In the genomic region with DNA sequence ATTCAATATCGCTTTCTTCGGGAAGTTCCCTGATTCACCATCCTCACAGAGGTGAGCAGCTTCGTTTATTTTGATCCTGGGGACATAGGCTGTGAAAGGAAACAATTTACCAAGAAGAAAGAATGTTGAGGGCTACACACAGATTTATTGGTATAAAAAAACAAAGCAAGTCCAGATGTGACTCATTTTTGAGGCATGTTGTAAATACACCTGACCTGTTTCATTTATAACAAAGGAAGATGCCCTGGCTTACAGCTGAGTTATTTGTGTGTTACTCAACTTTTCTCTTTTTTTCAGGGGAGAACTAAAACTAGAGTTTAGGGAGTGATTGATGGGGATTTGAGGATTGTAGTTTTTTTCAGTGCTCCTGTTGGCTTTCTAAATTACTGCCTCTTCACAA, we compare ENCODE assay signal across 14 cellular contexts.
DNase-seq lines count a peak whose midpoint lies in the region; TF ChIP-seq lines count a peak whose summit lies in the region.
"Had no signal": no experiment of that assay in that cellular context is flagged by ENCODE, and none has a peak within 500 bp of the region (broad histone marks: within the 10 kb centered on the region; RNA-seq: fewer than 3 reads in every experiment).

No MANE protein-coding gene starts in this region.

- no peaks in the 10 kb centered on the region for H3K36me3 Mint-ChIP-seq in activated CD4-positive, alpha-beta T cell treated with anti-CD3 and anti-CD28 coated beads, Interleukin-2, amount 10 ng/mL, durations not matched to agents 7 days and 5 days (ENCODE audit: low read depth)

- no peak overlapping the region for H3K4me3 Mint-ChIP-seq in activated CD4-positive, alpha-beta T cell treated with anti-CD3 and anti-CD28 coated beads, Interleukin-2, amount 10 ng/mL, durations not matched to agents 7 days and 5 days

- no peaks in the 10 kb centered on the region for H3K79me1 ChIP-seq in mesenchymal stem cell (replicated peaks; ENCODE audit: low read length, poor library complexity, severe bottlenecking)

- POLR2A ChIA-PET in activated CD4-positive, alpha-beta T cell treated with anti-CD3 and anti-CD28 coated beads, Interleukin-2, amount 10 ng/mL, durations not matched to agents 7 days and 5 days (lab: Charles Lee): no interaction called here

- no peak overlapping the region for H3K27ac Mint-ChIP-seq in activated CD4-positive, alpha-beta T cell treated with anti-CD3 and anti-CD28 coated beads, Interleukin-2, amount 10 ng/mL, durations not matched to agents 7 days and 5 days

- H3K18ac ChIP-seq in mesenchymal stem cell (ENCODE audit: low read depth in 1 of 2, low read length in 2 of 2): no peak overlapping the region

- dilution Hi-C loops in mammary epithelial cell (cut with HindIII; ENCODE audit: low sequenced_read_pairs): no loop called here

- no peak overlapping the region for H3K23ac ChIP-seq in mesenchymal stem cell (ENCODE audit: low read length in 2 of 2)

- no peaks in the 10 kb centered on the region for H3K4me1 Mint-ChIP-seq in activated CD4-positive, alpha-beta T cell treated with anti-CD3 and anti-CD28 coated beads, Interleukin-2, amount 10 ng/mL, durations not matched to agents 7 days and 5 days

- H2BK12ac ChIP-seq in mesenchymal stem cell (ENCODE audit: low read length in 2 of 2): no peak overlapping the region

- whole genome bisulfite sequencing in mammary epithelial cell (ENCODE audit: low coverage, missing lambda C conversion rate): 5% methylated on average over 3 of the region's 3 CpGs
- WGBS in mesenchymal stem cell: 67% methylated on average over 3 of the region's 3 CpGs

- no peaks in the 10 kb centered on the region for H3K79me2 ChIP-seq in mammary epithelial cell (ENCODE audit: insufficient read depth, low read length)

- H3K36me3 ChIP-seq in mammary epithelial cell (ENCODE audit: insufficient read depth, low read length) (no peaks in the 10 kb centered on the region), mesenchymal stem cell (ENCODE audit: control insufficient read depth in 1 of 2, insufficient read depth in 2 of 2, low read depth in 1 of 2, low read length in 2 of 2) (no peaks in the 10 kb centered on the region), vagina (no peaks in the 10 kb centered on the region)

- H2BK5ac ChIP-seq in mesenchymal stem cell (ENCODE audit: low read depth, low read length, poor library complexity, severe bottlenecking): no peak overlapping the region

- BruUV-seq in mammary epithelial cell (replicated peaks; lab: Mats Ljungman, UMichigan): no TSS peak

- in situ Hi-C loops in mammary epithelial cell (cut with MboI; ENCODE audit: low sequenced_read_pairs in 2 of 2): no loop called here

- no peaks in the 10 kb centered on the region for H3K9me3 ChIP-seq in mammary epithelial cell (replicated peaks; ENCODE audit: insufficient read depth, low read length)
- no peaks in the 10 kb centered on the region for H3K9me3 ChIP-seq in mesenchymal stem cell (ENCODE audit: control insufficient read depth, low read length)
- H3K9me3 ChIP-seq in vagina: no peaks in the 10 kb centered on the region
- H3K9me3 ChIP-seq: A549 had no signal

- H3K4me1 ChIP-seq in mammary epithelial cell (ENCODE audit: insufficient read depth, low read length) (peaks cover 28% of the 10 kb centered on the region), mesenchymal stem cell (ENCODE audit: control insufficient read depth, insufficient read depth, low read depth, low read length) (no peaks in the 10 kb centered on the region), vagina (no peaks in the 10 kb centered on the region)
- H3K4me1 ChIP-seq: A549 had no signal

- TF ChIP-seq CTCF in mammary epithelial cell (conservative IDR thresholded peaks at IDR 0.05 in 1 of 2, IDR thresholded peaks at IDR 0.05 in 1 of 2; ENCODE audit: extremely low read depth in 1 of 2, insufficient read depth in 1 of 2, low read depth in 1 of 2, low read length in 2 of 2) (no peak), vagina (IDR thresholded peaks at IDR 0.05) (no peak)

- H3K4me3 ChIP-seq in mammary epithelial cell (replicated peaks in 1 of 3; ENCODE audit: insufficient read depth in 1 of 3, low read depth in 2 of 3, low read length in 3 of 3) (no peak overlapping the region), mesenchymal stem cell (ENCODE audit: insufficient read depth in 1 of 2, low read depth in 1 of 2, low read length in 2 of 2) (no peak overlapping the region), vagina (no peak overlapping the region)
- H3K4me3 ChIP-seq: A549 had no signal

- no peak overlapping the region for H3K4ac ChIP-seq in mesenchymal stem cell (ENCODE audit: low read depth in 1 of 2, low read length in 2 of 2)

- CTCF ChIA-PET in mammary epithelial cell (lab: Charles Lee; ENCODE audit: low non-redundant PET): no interaction called here
- CTCF ChIA-PET in activated CD4-positive, alpha-beta T cell treated with anti-CD3 and anti-CD28 coated beads, Interleukin-2, amount 10 ng/mL, durations not matched to agents 7 days and 5 days (lab: Charles Lee): no interaction called here

- H3K9ac ChIP-seq in mammary epithelial cell (ENCODE audit: insufficient read depth, low read length) (no peak overlapping the region), mesenchymal stem cell (ENCODE audit: low read length) (no peak overlapping the region)

- H3K27me3 Mint-ChIP-seq in activated CD4-positive, alpha-beta T cell treated with anti-CD3 and anti-CD28 coated beads, Interleukin-2, amount 10 ng/mL, durations not matched to agents 7 days and 5 days: no peaks in the 10 kb centered on the region

- H3K27ac ChIP-seq in mammary epithelial cell (ENCODE audit: insufficient read depth, low read depth, low read length) (no peak overlapping the region), mesenchymal stem cell (ENCODE audit: low read length, poor library complexity, severe bottlenecking) (no peak overlapping the region), vagina (no peak overlapping the region)
- H3K27ac ChIP-seq: A549, C4-2B had no signal

- no peak overlapping the region for H2AFZ ChIP-seq in mammary epithelial cell (ENCODE audit: low read depth, low read length)
- no peak overlapping the region for H2AFZ ChIP-seq in mesenchymal stem cell (ENCODE audit: low read depth, low read length)

- intact Hi-C loops in mammary epithelial cell (cut with micrococcal nuclease) (loop anchor here (2.0 kb wide), 1 partner anchor 23 kb away; no protein-coding TSS in a partner anchor), vagina (cut with DNase I) (no loop called here)

- peaks cover 2% of the 10 kb centered on the region for H3K9me3 Mint-ChIP-seq in activated CD4-positive, alpha-beta T cell treated with anti-CD3 and anti-CD28 coated beads, Interleukin-2, amount 10 ng/mL, durations not matched to agents 7 days and 5 days

- no peak overlapping the region for H2BK120ac ChIP-seq in mesenchymal stem cell (ENCODE audit: low read depth, low read length)

- no peak overlapping the region for H4K8ac ChIP-seq in mesenchymal stem cell (ENCODE audit: low read length)

- H3K4me2 ChIP-seq in mammary epithelial cell (ENCODE audit: insufficient read depth, low read depth, low read length) (peak overlapping the region; percentile 53), mesenchymal stem cell (ENCODE audit: low read length, poor library complexity, severe bottlenecking) (no peak overlapping the region)
- H3K4me2 ChIP-seq: A549 had no signal

- H3K27me3 ChIP-seq in mammary epithelial cell (ENCODE audit: insufficient read depth, low read length) (no peaks in the 10 kb centered on the region), mesenchymal stem cell (ENCODE audit: control insufficient read depth in 1 of 2, insufficient read depth in 1 of 2, low read length in 2 of 2) (no peaks in the 10 kb centered on the region), vagina (no peaks in the 10 kb centered on the region)

- H2AK5ac ChIP-seq in mesenchymal stem cell (ENCODE audit: low read length, severe bottlenecking): no peak overlapping the region

- DNase-seq in A172 (ENCODE audit: low spot score): peak; percentile 30
- DNase-seq in LoVo (ENCODE audit: low spot score): peak; percentile 68
- peak; percentile 70 for DNase-seq in mammary epithelial cell
- DNase-seq in kidney tubule cell (ENCODE audit: low spot score): peak; percentile 76
- no peak for DNase-seq in mesenchymal stem cell
- no peak for DNase-seq in activated CD4-positive, alpha-beta T cell treated with anti-CD3 and anti-CD28 coated beads, Interleukin-2, amount 10 ng/mL, durations not matched to agents 7 days and 5 days
- DNase-seq in vagina (ENCODE audit: extremely low spot score in 2 of 2): no peak
- no peak for DNase-seq in DMS 273 (lab: John Stamatoyannopoulos, UW; ENCODE audit: unreplicated experiment)
- DNase-seq: NCI-H1092, NCI-H187, NCI-H2171 treated with DMSO at 0.1 percent for 48 hours, NCI-H510A had no signal

- TF ChIP-seq POLR2A in vagina (IDR thresholded peaks at IDR 0.05): no peak

- no peaks in the 10 kb centered on the region for H4K20me1 ChIP-seq in mammary epithelial cell (ENCODE audit: insufficient read depth, low read length)

- no peak overlapping the region for H2BK15ac ChIP-seq in mesenchymal stem cell (ENCODE audit: low read depth, poor library complexity, severe bottlenecking)

- no peak overlapping the region for H4K91ac ChIP-seq in mesenchymal stem cell (ENCODE audit: low read length)

- H3K14ac ChIP-seq in mesenchymal stem cell (ENCODE audit: low read length in 2 of 2): no peak overlapping the region

Comparison
In these comparisons a context has a peak if more than half of its experiments do, and no peak if none do; other contexts are left out.
1. DNase-seq: peak in A172 (single experiment), LoVo (single experiment), mammary epithelial cell (single experiment) and kidney tubule cell (single experiment); none in mesenchymal stem cell (single experiment), activated CD4-positive, alpha-beta T cell treated with anti-CD3 and anti-CD28 coated beads, Interleukin-2, amount 10 ng/mL, durations not matched to agents 7 days and 5 days (single experiment), vagina (0 of 2) and DMS 273 (single experiment).